In genomic region chr3:175346573-175347356, GRCh38 we compare ENCODE assay signal across 8 cellular contexts.
DNase-seq lines count a peak whose midpoint lies in the region; ATAC-seq and TF ChIP-seq lines count a peak whose summit lies in the region.

No MANE protein-coding gene starts in this region.

- H3K9me3 Mint-ChIP-seq in brain, result no peaks in the 10 kb centered on the region

- H3K36me3 ChIP-seq in MG63, result no peaks in the 10 kb centered on the region

- ATAC-seq in GM18517 (IDR thresholded peaks at IDR 0.05; ENCODE audit: unreplicated experiment), result no peak

- H3K9me3 ChIP-seq in MG63, result 0 out of 2 replicates have a peak, but pooled peaks cover 3% of the 10 kb centered on the region

- TF ChIP-seq CTCF in AG09309 (IDR thresholded peaks at IDR 0.05; ENCODE audit: control insufficient read depth, insufficient read depth, low read depth, low read length, missing control alignments) (no peak), brain (conservative IDR thresholded peaks at IDR 0.05) (no peak), lower leg skin (IDR thresholded peaks at IDR 0.05) (no peak)

- H3K27ac Mint-ChIP-seq in brain, result peak overlapping the region in 4 of 5 experiments; percentile 9 to 77 (median 18)

- H3K4me3 ChIP-seq in AG09309 (ENCODE audit: control insufficient read depth, low read depth, low read length) (no peak overlapping the region), MG63 (no peak overlapping the region), lower leg skin (ENCODE audit: low read depth, poor library complexity, severe bottlenecking) (no peak overlapping the region)

- intact Hi-C loops in lower leg skin (cut with DNase I; ENCODE audit: low total_unique reads), result no loop called here

- no peaks in the 10 kb centered on the region for H3K27me3 ChIP-seq in MG63

- DNase-seq in AG09309 (ENCODE audit: low read depth), result peak; percentile 94
- DNase-seq in MG63, result peak; percentile 91
- peak; percentile 60 to 87 for DNase-seq in lower leg skin (ENCODE audit: low spot score in 2 of 2)
- DNase-seq in activated gamma-delta T cell treated with Interleukin-2 at 50 U/mL for 16 hours, result no peak
- no peak for DNase-seq in NCI-H2171 treated with DMSO at 0.1 percent for 48 hours (lab: John Stamatoyannopoulos, UW)
- DNase-seq in 8988T, result no peak

- H3K27me3 Mint-ChIP-seq in brain, result no peaks in the 10 kb centered on the region

- H3K4me3 Mint-ChIP-seq in brain, result peak overlapping the region in 1 of 5 experiments; percentile 36

- no peak for TF ChIP-seq POLR2A in lower leg skin (IDR thresholded peaks at IDR 0.05)

- 55 to 56% methylated on average over 8 of the region's 8 CpGs for WGBS in lower leg skin, 2 donors

- H3K36me3 Mint-ChIP-seq in brain, result no peaks in the 10 kb centered on the region

- peaks cover 18% of the 10 kb centered on the region for H3K4me1 Mint-ChIP-seq in brain

Comparison
In these comparisons a context has a peak if more than half of its experiments do, and no peak if none do; other contexts are left out.
1. DNase-seq: peak in AG09309 (single experiment), MG63 (single experiment) and lower leg skin (2 of 2); none in activated gamma-delta T cell treated with Interleukin-2 at 50 U/mL for 16 hours (single experiment), NCI-H2171 treated with DMSO at 0.1 percent for 48 hours (single experiment) and 8988T (single experiment).